In the genomic region with DNA sequence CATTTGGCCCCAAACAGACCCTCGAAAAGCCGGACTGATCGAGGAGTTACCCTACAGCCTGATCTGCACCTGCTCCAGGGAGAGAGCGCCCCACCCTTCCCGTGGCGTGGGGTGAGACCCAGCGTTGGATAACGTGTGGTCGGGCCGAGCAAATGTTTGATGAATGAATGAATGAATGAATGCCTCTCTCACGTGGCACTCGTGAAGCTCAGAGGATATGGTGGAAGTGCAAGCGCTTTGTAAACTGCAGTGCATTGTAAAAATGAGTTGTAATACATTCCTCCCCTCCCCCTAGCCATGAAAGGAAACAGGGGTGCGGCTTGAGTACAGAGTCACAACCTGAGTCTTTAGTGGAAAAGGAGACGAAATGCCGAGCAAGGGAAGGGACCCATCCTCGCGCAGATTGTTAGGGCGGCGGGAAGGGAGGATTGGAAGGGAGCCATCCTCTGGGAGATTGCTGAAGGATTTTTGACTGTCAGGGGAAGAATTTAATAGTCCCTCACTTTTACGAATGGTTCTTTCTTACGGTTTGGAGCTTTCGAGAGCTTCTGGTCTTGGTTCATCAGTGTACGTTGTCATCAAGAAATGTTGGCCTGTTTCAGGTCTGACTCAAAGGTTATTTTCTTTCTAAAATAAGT, we compare ENCODE assay signal across 8 cellular contexts.
DNase-seq lines count a peak whose midpoint lies in the region; ATAC-seq lines count a peak whose summit lies in the region.

No MANE protein-coding gene starts in this region.

- H3K9me3 ChIP-seq in SK-N-MC (ENCODE audit: low read depth, low read length), result no peaks in the 10 kb centered on the region

- H3K27ac ChIP-seq in SK-N-MC, result peak overlapping the region; percentile 75

- peak overlapping the region; percentile 84 for H3K4me3 ChIP-seq in SK-N-MC

- DNase-seq in COR-L47 (lab: John Stamatoyannopoulos, UW) (peak; percentile 43), SK-N-MC (ENCODE audit: low read depth, low spot score) (no peak), cerebellar cortex (ENCODE audit: low spot score) (peak; percentile 42), left kidney (ENCODE audit: low read depth, low spot score) (peak; percentile 73), kidney tubule cell (ENCODE audit: low spot score) (no peak)
- peak; percentile 52 for DNase-seq in stimulated activated CD8-positive, alpha-beta memory T cell treated with anti-CD3 and anti-CD28 coated beads, Interleukin-7, amount 100 ng/mL, for 24 hours (ENCODE audit: low read depth)

- peaks cover 15% of the 10 kb centered on the region for H3K36me3 ChIP-seq in SK-N-MC (ENCODE audit: insufficient read depth, low read length)

- ATAC-seq in GM19324 (IDR thresholded peaks at IDR 0.05; ENCODE audit: low FRiP score, unreplicated experiment) (peak; percentile 34), HG03354 (IDR thresholded peaks at IDR 0.05; ENCODE audit: poor library complexity, severe bottlenecking, unreplicated experiment) (peak; percentile 46)

- peak overlapping the region; percentile 93 for H3K9ac ChIP-seq in SK-N-MC (ENCODE audit: insufficient read length)

Comparison
In these comparisons a context has a peak if more than half of its experiments do, and no peak if none do; other contexts are left out.
1. DNase-seq: peak in COR-L47 (single experiment), cerebellar cortex (single experiment), left kidney (single experiment) and stimulated activated CD8-positive, alpha-beta memory T cell treated with anti-CD3 and anti-CD28 coated beads, Interleukin-7, amount 100 ng/mL, for 24 hours (single experiment); none in SK-N-MC (single experiment) and kidney tubule cell (single experiment).